28 cellular contexts compared by ENCODE assay signal in the genomic region with DNA sequence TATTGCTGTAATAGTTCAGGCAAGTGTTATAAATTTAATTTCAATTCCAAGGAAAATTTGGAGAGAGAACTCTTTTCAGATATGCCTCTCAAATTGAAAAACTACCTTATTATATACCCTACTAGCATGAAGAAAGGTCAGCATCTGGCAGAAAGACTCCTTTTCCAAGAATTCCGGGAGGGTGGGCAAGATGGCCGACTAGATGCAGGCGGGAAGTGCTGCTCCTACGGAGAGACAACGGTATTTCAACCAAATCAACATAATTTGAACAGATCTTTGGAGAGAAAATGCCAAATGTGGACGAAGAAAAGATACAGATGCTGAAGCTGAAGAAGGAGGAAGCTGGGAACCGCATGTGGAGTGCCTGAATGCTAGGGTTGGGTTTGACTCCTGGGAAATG.
"Had no signal": no experiment of that assay in that cellular context is flagged by ENCODE, and none has a peak within 500 bp of the region (broad histone marks: within the 10 kb centered on the region; RNA-seq: fewer than 3 reads in every experiment).

No MANE protein-coding gene starts in this region.

- H2AFZ ChIP-seq: parathyroid adenoma had no signal

- H3K9me3 Mint-ChIP-seq: nephron; stimulated activated effector memory CD8-positive, alpha-beta T cell treated with anti-CD3 and anti-CD28 coated beads, Interleukin-12 subunit alpha, Interleukin-12 subunit beta, amount 100 ng/mL, for 72 hours; stimulated activated naive CD8-positive, alpha-beta T cell treated with anti-CD3 and anti-CD28 coated beads, Interleukin-15, amount 100 ng/mL, for 72 hours; type B pancreatic cell had no signal

- H3K4me1 Mint-ChIP-seq: naive thymus-derived CD4-positive, alpha-beta T cell; natural killer cell; stimulated activated effector memory CD8-positive, alpha-beta T cell treated with anti-CD3 and anti-CD28 coated beads, Interleukin-12 subunit alpha, Interleukin-12 subunit beta, amount 100 ng/mL, for 72 hours; stimulated activated naive B cell treated with anti-CD40 and anti-IgM and Interleukin-4, amounts not matched to agents 10 μg/mL and 1 μg/mL and 100 μg/mL, for 72 hours; stimulated activated naive CD8-positive, alpha-beta T cell treated with anti-CD3 and anti-CD28 coated beads, Interleukin-15, amount 100 ng/mL, for 72 hours had no signal

- FAIRE-seq: small intestine had no signal

- H3K27me3 ChIP-seq: ovary, right lobe of liver, sigmoid colon, suprapubic skin, testis, tibial artery, transverse colon, upper lobe of right lung, uterus had no signal

- H3K9ac ChIP-seq: parathyroid adenoma had no signal

- H3K27ac Mint-ChIP-seq: naive thymus-derived CD4-positive, alpha-beta T cell; natural killer cell; progenitor cell of endocrine pancreas; stimulated activated effector memory CD8-positive, alpha-beta T cell treated with anti-CD3 and anti-CD28 coated beads, Interleukin-12 subunit alpha, Interleukin-12 subunit beta, amount 100 ng/mL, for 72 hours; stimulated activated naive B cell treated with anti-CD40 and anti-IgM and Interleukin-4, amounts not matched to agents 10 μg/mL and 1 μg/mL and 100 μg/mL, for 72 hours; stimulated activated naive CD8-positive, alpha-beta T cell treated with anti-CD3 and anti-CD28 coated beads, Interleukin-15, amount 100 ng/mL, for 72 hours; type B pancreatic cell had no signal

- ATAC-seq: natural killer cell; psoas muscle; right cardiac atrium; right lobe of liver; stimulated activated naive B cell treated with anti-CD40 and anti-IgM and Interleukin-4, amounts not matched to agents 10 μg/mL and 1 μg/mL and 100 μg/mL, for 72 hours had no signal

- H3K27ac ChIP-seq: ovary, parathyroid adenoma, psoas muscle, right lobe of liver, sigmoid colon, suprapubic skin, testis, tibial artery, transverse colon, upper lobe of right lung had no signal

- H3K4me3 ChIP-seq: ovary, psoas muscle, right lobe of liver, sigmoid colon, suprapubic skin, tibial artery, transverse colon, upper lobe of right lung, uterus had no signal

- H3K79me2 ChIP-seq: parathyroid adenoma had no signal

- H3K9me3 ChIP-seq: ovary, psoas muscle, right lobe of liver, sigmoid colon, suprapubic skin, testis, tibial artery, transverse colon, upper lobe of right lung, uterus had no signal

- H3K4me3 Mint-ChIP-seq: naive thymus-derived CD4-positive, alpha-beta T cell; natural killer cell; nephron; stimulated activated effector memory CD8-positive, alpha-beta T cell treated with anti-CD3 and anti-CD28 coated beads, Interleukin-12 subunit alpha, Interleukin-12 subunit beta, amount 100 ng/mL, for 72 hours; stimulated activated naive B cell treated with anti-CD40 and anti-IgM and Interleukin-4, amounts not matched to agents 10 μg/mL and 1 μg/mL and 100 μg/mL, for 72 hours; stimulated activated naive CD8-positive, alpha-beta T cell treated with anti-CD3 and anti-CD28 coated beads, Interleukin-15, amount 100 ng/mL, for 72 hours; type B pancreatic cell had no signal

- DNase-seq: naive thymus-derived CD4-positive, alpha-beta T cell; natural killer cell; occipital lobe; ovary; psoas muscle; right cardiac atrium; right lobe of liver; sigmoid colon; small intestine; stimulated activated CD4-positive, alpha-beta T cell treated with anti-CD3 and anti-CD28 coated beads, Interleukin-15, amount 100 ng/mL, for 24 hours; stimulated activated CD4-positive, alpha-beta T cell treated with anti-CD3 and anti-CD28 coated beads, Interleukin-2, amount 100 ng/mL, for 24 hours; stimulated activated CD4-positive, alpha-beta T cell treated with anti-CD3 and anti-CD28 coated beads, Interleukin-2, amount 100 ng/mL, for 48 hours; stimulated activated CD4-positive, alpha-beta T cell treated with anti-CD3 and anti-CD28 coated beads, Interleukin-4, amount 100 ng/mL, for 24 hours; stimulated activated naive B cell treated with anti-CD40 and anti-IgM and Interleukin-4, amounts not matched to agents 10 μg/mL and 1 μg/mL and 100 μg/mL, for 72 hours; stimulated activated naive CD4-positive, alpha-beta T cell treated with Interleukin-2 at 50 U/mL for 16 hours; stimulated activated naive CD8-positive, alpha-beta T cell treated with anti-CD3 and anti-CD28 coated beads, Interleukin-15, amount 100 ng/mL, for 72 hours; substantia nigra; testis; tibial artery; transverse colon; upper lobe of right lung; uterus had no signal

- H3K36me3 ChIP-seq: ovary, right lobe of liver, sigmoid colon, suprapubic skin, tibial artery, transverse colon, upper lobe of right lung, uterus had no signal

- H3K27me3 Mint-ChIP-seq: progenitor cell of endocrine pancreas, type B pancreatic cell had no signal

- H3K4me1 ChIP-seq: parathyroid adenoma, psoas muscle, right lobe of liver, sigmoid colon, suprapubic skin, testis, tibial artery, transverse colon, upper lobe of right lung, uterus had no signal

- H3K36me3 Mint-ChIP-seq: naive thymus-derived CD4-positive, alpha-beta T cell; natural killer cell; stimulated activated effector memory CD8-positive, alpha-beta T cell treated with anti-CD3 and anti-CD28 coated beads, Interleukin-12 subunit alpha, Interleukin-12 subunit beta, amount 100 ng/mL, for 72 hours; stimulated activated naive B cell treated with anti-CD40 and anti-IgM and Interleukin-4, amounts not matched to agents 10 μg/mL and 1 μg/mL and 100 μg/mL, for 72 hours; type B pancreatic cell had no signal
